13 cellular contexts compared by ENCODE assay signal in the genomic region with DNA sequence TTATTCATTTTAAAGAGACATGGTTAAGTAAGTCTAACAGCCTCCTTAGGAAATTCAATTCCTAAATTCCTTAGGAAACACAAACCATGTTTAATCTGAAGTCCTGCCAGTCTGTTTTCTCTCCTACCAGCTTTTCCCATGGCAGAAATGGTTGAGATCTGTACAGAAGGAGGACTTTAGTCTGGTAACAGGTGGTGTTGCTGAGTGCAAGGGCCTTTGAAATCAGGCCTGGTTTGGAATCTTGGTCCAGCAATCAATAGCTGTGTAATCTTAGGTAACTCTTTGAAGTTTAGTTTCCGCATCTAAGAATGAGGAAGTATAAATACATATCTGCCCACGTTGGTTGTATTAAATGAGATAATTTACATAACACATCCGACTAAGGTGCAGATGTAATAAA.
"Had no signal": no experiment of that assay in that cellular context is flagged by ENCODE, and none has a peak within 500 bp of the region (broad histone marks: within the 10 kb centered on the region; RNA-seq: fewer than 3 reads in every experiment).

No MANE protein-coding gene starts in this region.

- H3K4me3 ChIP-seq: upper lobe of right lung had no signal

- H3K36me3 ChIP-seq: upper lobe of right lung had no signal

- H3K27ac Mint-ChIP-seq: activated B cell treated with CpG ODN at 0.5 μM for 24 hours; activated CD4-positive, alpha-beta T cell treated with anti-CD3 and anti-CD28 coated beads, Interleukin-2, amount 10 ng/mL, durations not matched to agents 24 days and 14 days; activated CD8-positive, alpha-beta T cell treated with anti-CD3 and anti-CD28 coated beads, Interleukin-2, amount 10 ng/mL, durations not matched to agents 7 days and 5 days; activated naive CD8-positive, alpha-beta T cell treated with anti-CD3 and anti-CD28 coated beads, Interleukin-2, amount 10 ng/mL, durations not matched to agents 7 days and 5 days; endodermal cell; stimulated activated naive CD8-positive, alpha-beta T cell treated with anti-CD3 and anti-CD28 coated beads, Interleukin-15, Interleukin-2, amounts not matched to agents 100 ng/mL and 50 ng/mL, for 24 hours had no signal

- H3K27me3 ChIP-seq: upper lobe of right lung had no signal

- ATAC-seq: activated CD8-positive, alpha-beta T cell treated with anti-CD3 and anti-CD28 coated beads, Interleukin-2, amount 10 ng/mL, durations not matched to agents 7 days and 5 days; left cardiac atrium; upper lobe of right lung had no signal

- H3K9me3 ChIP-seq: upper lobe of right lung had no signal

- H3K27me3 Mint-ChIP-seq: activated B cell treated with CpG ODN at 0.5 μM for 24 hours; activated CD4-positive, alpha-beta T cell treated with anti-CD3 and anti-CD28 coated beads, Interleukin-2, amount 10 ng/mL, durations not matched to agents 24 days and 14 days; activated naive CD8-positive, alpha-beta T cell treated with anti-CD3 and anti-CD28 coated beads, Interleukin-2, amount 10 ng/mL, durations not matched to agents 7 days and 5 days had no signal

- H3K9me3 Mint-ChIP-seq: activated B cell treated with CpG ODN at 0.5 μM for 24 hours; activated CD4-positive, alpha-beta T cell treated with anti-CD3 and anti-CD28 coated beads, Interleukin-2, amount 10 ng/mL, durations not matched to agents 24 days and 14 days; activated naive CD8-positive, alpha-beta T cell treated with anti-CD3 and anti-CD28 coated beads, Interleukin-2, amount 10 ng/mL, durations not matched to agents 7 days and 5 days; endodermal cell; nephron; stimulated activated naive CD8-positive, alpha-beta T cell treated with anti-CD3 and anti-CD28 coated beads, Interleukin-15, Interleukin-2, amounts not matched to agents 100 ng/mL and 50 ng/mL, for 24 hours had no signal

- H3K4me1 ChIP-seq: upper lobe of right lung had no signal

- H3K27ac ChIP-seq: upper lobe of right lung had no signal

- H3K4me1 Mint-ChIP-seq: activated B cell treated with CpG ODN at 0.5 μM for 24 hours; activated CD4-positive, alpha-beta T cell treated with anti-CD3 and anti-CD28 coated beads, Interleukin-2, amount 10 ng/mL, durations not matched to agents 24 days and 14 days; activated naive CD8-positive, alpha-beta T cell treated with anti-CD3 and anti-CD28 coated beads, Interleukin-2, amount 10 ng/mL, durations not matched to agents 7 days and 5 days; endodermal cell had no signal

- DNase-seq: activated B cell treated with CpG ODN at 0.5 μM for 24 hours; activated CD4-positive, alpha-beta T cell treated with anti-CD3 and anti-CD28 coated beads, Interleukin-2, amount 10 ng/mL, durations not matched to agents 24 days and 14 days; activated CD8-positive, alpha-beta memory T cell treated with anti-CD3 and anti-CD28 coated beads, Interleukin-2, amount 50 U/mL, for 4 hours; activated CD8-positive, alpha-beta T cell treated with anti-CD3 and anti-CD28 coated beads, Interleukin-2, amount 10 ng/mL, durations not matched to agents 7 days and 5 days; activated naive CD4-positive, alpha-beta T cell; activated naive CD8-positive, alpha-beta T cell treated with anti-CD3 and anti-CD28 coated beads, Interleukin-2, amount 10 ng/mL, durations not matched to agents 7 days and 5 days; aorta; endodermal cell; left cardiac atrium; nucleus accumbens; upper lobe of right lung had no signal

- H3K4me3 Mint-ChIP-seq: activated B cell treated with CpG ODN at 0.5 μM for 24 hours; activated CD4-positive, alpha-beta T cell treated with anti-CD3 and anti-CD28 coated beads, Interleukin-2, amount 10 ng/mL, durations not matched to agents 24 days and 14 days; activated CD8-positive, alpha-beta T cell treated with anti-CD3 and anti-CD28 coated beads, Interleukin-2, amount 10 ng/mL, durations not matched to agents 7 days and 5 days; activated naive CD8-positive, alpha-beta T cell treated with anti-CD3 and anti-CD28 coated beads, Interleukin-2, amount 10 ng/mL, durations not matched to agents 7 days and 5 days; endodermal cell; nephron; stimulated activated naive CD8-positive, alpha-beta T cell treated with anti-CD3 and anti-CD28 coated beads, Interleukin-15, Interleukin-2, amounts not matched to agents 100 ng/mL and 50 ng/mL, for 24 hours had no signal

- H3K36me3 Mint-ChIP-seq: activated naive CD8-positive, alpha-beta T cell treated with anti-CD3 and anti-CD28 coated beads, Interleukin-2, amount 10 ng/mL, durations not matched to agents 7 days and 5 days had no signal
